ENCODE assay signal across 7 cellular contexts in the genomic region with DNA sequence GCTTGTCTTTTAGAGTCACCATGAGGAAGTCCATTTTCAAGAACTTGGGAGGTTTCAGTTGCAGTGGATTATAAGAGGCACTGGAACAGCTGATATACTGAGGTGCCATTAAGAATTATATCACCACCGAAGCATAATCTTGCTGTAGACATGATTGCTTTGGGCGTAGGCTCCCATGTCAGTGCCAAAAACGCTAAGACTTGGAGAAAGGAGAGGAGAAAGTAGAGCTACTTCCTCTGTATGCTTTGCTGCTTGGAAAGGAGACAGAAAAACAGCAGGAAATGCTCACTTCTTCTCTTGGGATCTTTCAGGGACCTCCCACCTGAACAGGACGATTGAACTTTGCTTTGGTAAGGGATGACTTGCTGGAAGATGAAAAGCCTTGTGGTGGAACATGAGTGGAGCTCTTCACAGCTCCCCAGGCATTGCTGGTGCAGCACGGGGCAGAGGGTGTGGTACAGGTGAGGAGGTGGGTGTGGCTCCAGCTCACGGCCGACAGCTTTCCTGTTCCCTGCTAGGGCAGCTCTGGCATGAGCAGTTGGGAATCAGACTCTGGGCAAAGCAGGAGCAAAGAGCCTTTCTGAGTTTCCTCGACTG.
DNase-seq lines count a peak whose midpoint lies in the region; TF ChIP-seq lines count a peak whose summit lies in the region.

No MANE protein-coding gene starts in this region.

- no peak for TF ChIP-seq EP300 in transverse colon (IDR thresholded peaks at IDR 0.05; ENCODE audit: low read depth)

- peak overlapping the region; percentile 78 to 85 (median 84) for H3K27ac ChIP-seq in transverse colon

- DNase-seq in HPDE6-E6E7 (ENCODE audit: extremely low spot score) (peak; percentile 90), SW480 (ENCODE audit: low spot score) (peak; percentile 81), iris pigment epithelial cell (ENCODE audit: low read depth) (peak; percentile 22), transverse colon (peak; percentile 86), amygdala (lab: John Stamatoyannopoulos, UW) (no peak), HAP-1 (ENCODE audit: low spot score in 2 of 2) (no peak)
- no peak for DNase-seq in effector CD4-positive, alpha-beta T cell

- in situ Hi-C loops in transverse colon (cut with MboI; ENCODE audit: low pct_ligation_motif_present in 1 of 4, low pct_unique_long_range_greater_than_20kb in 1 of 4, low sequenced_read_pairs in 3 of 4) (no loop called here), HAP-1 (cut with MboI; ENCODE audit: low sequenced_read_pairs) (no loop called here)

- TF ChIP-seq POLR2A in transverse colon (IDR thresholded peaks at IDR 0.05): peak; percentile 77

- H3K27me3 ChIP-seq in transverse colon (no peaks in the 10 kb centered on the region), HAP-1 (ENCODE audit: low read depth) (no peaks in the 10 kb centered on the region; the same call in 1 of the 2 replicates)

- peak in 2 of 5 experiments; percentile 52 to 65 for TF ChIP-seq CTCF in transverse colon (IDR thresholded peaks at IDR 0.05)

- H3K9me3 ChIP-seq in transverse colon: no peaks in the 10 kb centered on the region
- no peaks in the 10 kb centered on the region for H3K9me3 ChIP-seq in HAP-1

- H3K36me3 ChIP-seq in transverse colon (no peaks in the 10 kb centered on the region), HAP-1 (replicated peaks) (no peaks in the 10 kb centered on the region)

- H3K4me3 ChIP-seq in transverse colon (peak overlapping the region in 1 of 4 donors; percentile 8), HAP-1 (no peak overlapping the region)

- peaks cover 4 to 52% (median 39%) of the 10 kb centered on the region in 4 donors for H3K4me1 ChIP-seq in transverse colon
- no peaks in the 10 kb centered on the region for H3K4me1 ChIP-seq in HAP-1

- 35 to 76% methylated on average over 3 to 8 of the region's 8 CpGs for WGBS in transverse colon (ENCODE audit: low coverage in 1 of 2), 2 donors

- intact Hi-C loops in transverse colon (cut with DNase I; ENCODE audit: low total_unique reads): no loop called here

Comparison
In these comparisons a context has a peak if more than half of its experiments do, and no peak if none do; other contexts are left out.
1. DNase-seq: peak in HPDE6-E6E7 (single experiment), SW480 (single experiment), iris pigment epithelial cell (single experiment) and transverse colon (single experiment); none in amygdala (0 of 56), HAP-1 (0 of 2) and effector CD4-positive, alpha-beta T cell (single experiment).